27 cellular contexts compared by ENCODE assay signal in genomic region chr11:46832511-46833214, GRCh38. TPM values are rescaled to one million over a fixed set of nuclear protein-coding genes. Genes with fewer than 3 reads are reported as not detected.
DNase-seq lines count a peak whose midpoint lies in the region; ATAC-seq, FAIRE-seq and TF ChIP-seq lines count a peak whose summit lies in the region.
"Had no signal": no experiment of that assay in that cellular context is flagged by ENCODE, and none has a peak within 500 bp of the region (broad histone marks: within the 10 kb centered on the region; RNA-seq: fewer than 3 reads in every experiment).

No MANE protein-coding gene starts in this region.

- TF ChIP-seq CTCF in H9 (conservative IDR thresholded peaks at IDR 0.05) = no peak
- no peak for TF ChIP-seq CTCF in chondrocyte (IDR thresholded peaks at IDR 0.05)
- TF ChIP-seq CTCF in osteoblast (IDR thresholded peaks at IDR 0.05; ENCODE audit: extremely low read depth, low read depth, low read length) = no peak

- H4K20me1 ChIP-seq in H9 (ENCODE audit: control insufficient read depth, insufficient read depth, insufficient read length) = no peaks in the 10 kb centered on the region
- peaks cover 7% of the 10 kb centered on the region for H4K20me1 ChIP-seq in osteoblast (ENCODE audit: insufficient read depth, low read length)

- H3K56ac ChIP-seq in H9 (ENCODE audit: insufficient read length, low read depth, low read length) = no peak overlapping the region

- H3K79me2 ChIP-seq in H9 (ENCODE audit: insufficient read depth, low read length) = peaks cover 31% of the 10 kb centered on the region; the same call in 1 of the 2 replicates
- H3K79me2 ChIP-seq in osteoblast (ENCODE audit: insufficient read depth, low read length) = peaks cover 97% of the 10 kb centered on the region

- peaks cover 17% of the 10 kb centered on the region for H3K36me3 ChIP-seq in SJCRH30
- peaks cover 0 to 5% of the 10 kb centered on the region in 2 donors for H3K36me3 ChIP-seq in small intestine (ENCODE audit: control insufficient read depth in 2 of 2, insufficient read depth in 2 of 2, low read length in 2 of 2)
- H3K36me3 ChIP-seq in osteoblast (ENCODE audit: insufficient read depth, low read length) = no peaks in the 10 kb centered on the region
- H3K36me3 ChIP-seq: pancreas, right atrium auricular region, spleen had no signal

- H3K4ac ChIP-seq in H9 (ENCODE audit: low read depth, low read length) = no peak overlapping the region

- peaks cover 19% of the 10 kb centered on the region for H3K79me1 ChIP-seq in H9 (ENCODE audit: insufficient read depth, low read depth, low read length, poor library complexity, severe bottlenecking)

- peak overlapping the region in 2 of 3 experiments; percentile 60 to 61; a peak in 3 of 7 replicates for H3K27ac Mint-ChIP-seq in H9
- H3K27ac Mint-ChIP-seq in chondrocyte (ENCODE audit: unreplicated experiment) = peak overlapping the region; percentile 15
- H3K27ac Mint-ChIP-seq: type B pancreatic cell had no signal

- H3K4me3 Mint-ChIP-seq in H9 (no peak overlapping the region), chondrocyte (ENCODE audit: unreplicated experiment) (no peak overlapping the region)
- H3K4me3 Mint-ChIP-seq: CD14-positive monocyte; naive thymus-derived CD8-positive, alpha-beta T cell; type B pancreatic cell had no signal

- no peak overlapping the region for H4K91ac ChIP-seq in H9 (ENCODE audit: insufficient read length, low read depth, low read length)

- no peak overlapping the region for H2BK20ac ChIP-seq in H9 (ENCODE audit: low read depth, low read length, poor library complexity, severe bottlenecking)

- no peak overlapping the region for H2BK12ac ChIP-seq in H9 (ENCODE audit: insufficient read length, low read depth, low read length)

- H3K4me1 Mint-ChIP-seq in H9 (peaks cover 37 to 46% of the 10 kb centered on the region in 2 experiments), chondrocyte (ENCODE audit: low read depth) (peaks cover 17% of the 10 kb centered on the region)

- ATAC-seq in GM18909 (IDR thresholded peaks at IDR 0.05; ENCODE audit: poor library complexity, unreplicated experiment) = no peak
- ATAC-seq in HG02798 (IDR thresholded peaks at IDR 0.05; ENCODE audit: poor library complexity, unreplicated experiment) = no peak
- ATAC-seq: left ventricle myocardium superior; naive thymus-derived CD8-positive, alpha-beta T cell; pancreas had no signal

- no peaks in the 10 kb centered on the region for H3K27me3 Mint-ChIP-seq in H9 (ENCODE audit: low read depth)
- no peaks in the 10 kb centered on the region for H3K27me3 Mint-ChIP-seq in chondrocyte (ENCODE audit: low read depth)
- H3K27me3 Mint-ChIP-seq: naive thymus-derived CD8-positive, alpha-beta T cell; type B pancreatic cell had no signal

- H2BK120ac ChIP-seq in H9 (ENCODE audit: low read depth, low read length, poor library complexity, severe bottlenecking) = no peak overlapping the region

- H3K4me1 ChIP-seq in H9 (ENCODE audit: insufficient read depth, low read length) (peaks cover 3% of the 10 kb centered on the region; the same call in 1 of the 2 replicates), SJCRH30 (peaks cover 9% of the 10 kb centered on the region), small intestine (ENCODE audit: control insufficient read depth in 2 of 2, insufficient read depth in 1 of 2, low read depth in 1 of 2, low read length in 1 of 2) (peaks cover 1 to 6% of the 10 kb centered on the region in 2 donors), osteoblast (ENCODE audit: insufficient read depth, low read length) (peaks cover 10% of the 10 kb centered on the region)

- H3K27me3 ChIP-seq in H9 (ENCODE audit: insufficient read depth, low read length) (no peaks in the 10 kb centered on the region), SJCRH30 (no peaks in the 10 kb centered on the region), small intestine (ENCODE audit: control insufficient read depth in 2 of 2, insufficient read depth in 2 of 2, low read length in 2 of 2) (no peaks in the 10 kb centered on the region), osteoblast (ENCODE audit: insufficient read depth, low read length) (no peaks in the 10 kb centered on the region)
- H3K27me3 ChIP-seq: pancreas, right atrium auricular region, spleen had no signal

- H3K23ac ChIP-seq in H9 (ENCODE audit: insufficient read length, low read depth, low read length) = no peak overlapping the region

- H3K18ac ChIP-seq in H9 (ENCODE audit: insufficient read length, low read depth, low read length) = no peak overlapping the region

- H3K9me3 ChIP-seq in H9 (ENCODE audit: control insufficient read depth, low read depth, low read length) = no peaks in the 10 kb centered on the region
- no peaks in the 10 kb centered on the region; the same call in 1 of the 2 replicates for H3K9me3 ChIP-seq in SJCRH30 (replicated peaks)
- no peaks in the 10 kb centered on the region for H3K9me3 ChIP-seq in small intestine (ENCODE audit: control insufficient read depth, low read depth)
- H3K9me3 ChIP-seq in osteoblast (ENCODE audit: low read depth, low read length) = no peaks in the 10 kb centered on the region
- H3K9me3 ChIP-seq: pancreas, right atrium auricular region, spleen had no signal

- H3K27ac ChIP-seq in H9 (ENCODE audit: insufficient read length, low read depth, low read length) (no peak overlapping the region), SJCRH30 (no peak overlapping the region), small intestine (ENCODE audit: low read depth in 1 of 2, low read length in 1 of 2) (no peak overlapping the region), osteoblast (ENCODE audit: low read depth, low read length) (no peak overlapping the region)
- H3K27ac ChIP-seq: pancreas, right atrium auricular region, spleen had no signal

- H2BK5ac ChIP-seq in H9 (ENCODE audit: insufficient read length, low read length) = no peak overlapping the region

- H4K8ac ChIP-seq in H9 (replicated peaks; ENCODE audit: insufficient read length, low read depth, low read length) = no peak overlapping the region

- H2BK15ac ChIP-seq in H9 (ENCODE audit: low read depth, low read length) = no peak overlapping the region

- no peak for DNase-seq in H9
- DNase-seq in SJCRH30 = peak; percentile 53 to 72
- DNase-seq in chondrocyte (ENCODE audit: low spot score) = no peak
- peak; percentile 42 for DNase-seq in small intestine
- no peak for DNase-seq in osteoblast (ENCODE audit: insufficient read length, low spot score, missing footprints)
- DNase-seq: activated CD4-positive, alpha-beta T cell treated with anti-CD3 and anti-CD28 coated beads, Interleukin-2, amount 50 U/mL, for 1 hour; activated naive CD4-positive, alpha-beta T cell; activated T-cell treated with anti-CD3 and anti-CD28 coated beads, Interleukin-2, amount 50 U/mL, for 48 hours; Calu3; DND-41; glutamatergic neuron; IMR-90; left ventricle myocardium superior; naive thymus-derived CD8-positive, alpha-beta T cell; NCI-H1092 treated with DMSO at 0.1 percent for 48 hours; NCI-H1930; NCI-H526 treated with DMSO at 0.1 percent for 48 hours; pancreas; RPMI8226; spleen; stimulated activated CD4-positive, alpha-beta T cell treated with anti-CD3 and anti-CD28 coated beads, Interleukin-2, amount 100 ng/mL, for 48 hours had no signal

- no peaks in the 10 kb centered on the region for H3K9me3 Mint-ChIP-seq in H9
- H3K9me3 Mint-ChIP-seq in chondrocyte (ENCODE audit: low read depth) = no peaks in the 10 kb centered on the region
- H3K9me3 Mint-ChIP-seq: CD14-positive monocyte; naive thymus-derived CD8-positive, alpha-beta T cell; type B pancreatic cell had no signal

- H3K4me2 ChIP-seq in H9 (ENCODE audit: insufficient read depth, insufficient read length, low read length) (no peak overlapping the region), osteoblast (ENCODE audit: insufficient read depth, low read length) (no peak overlapping the region)

- H2AFZ ChIP-seq in H9 (ENCODE audit: low read length) (no peak overlapping the region), osteoblast (ENCODE audit: low read length) (no peak overlapping the region)

- H3K23me2 ChIP-seq in H9 (ENCODE audit: insufficient read length, low read depth, low read length, poor library complexity, severe bottlenecking) = no peaks in the 10 kb centered on the region

- H3K36me3 Mint-ChIP-seq in H9 (ENCODE audit: insufficient read depth in 1 of 3, low read depth in 3 of 3) (peaks cover 0 to 9% (median 5%) of the 10 kb centered on the region in 3 experiments; a peak in 4 of 7 replicates), chondrocyte (ENCODE audit: low read depth) (no peaks in the 10 kb centered on the region)

- no peak for FAIRE-seq in small intestine (lab: Jason Lieb, UNC)
- FAIRE-seq: keratinocyte, pancreas had no signal

- no peak overlapping the region for H2AK5ac ChIP-seq in H9 (ENCODE audit: insufficient read length, low read length)

- WGBS in H9 (ENCODE audit: extremely low coverage, insufficient read length, low lambda C conversion rate) = no CpG with 5 or more reads among the region's 5 CpGs
- WGBS in small intestine, 3 donors = 54 to 73% (median 55%) methylated on average over 5 of the region's 5 CpGs

- H3K4me3 ChIP-seq in SJCRH30 (no peak overlapping the region), small intestine (ENCODE audit: low read depth in 1 of 2, low read length in 2 of 2) (no peak overlapping the region), osteoblast (ENCODE audit: insufficient read depth, low read length) (no peak overlapping the region)
- H3K4me3 ChIP-seq: pancreas, right atrium auricular region, spleen had no signal

- no peak overlapping the region for H3T11ph ChIP-seq in H9 (ENCODE audit: low read length)

- H3K14ac ChIP-seq in H9 (ENCODE audit: insufficient read depth, low read length) = no peak overlapping the region

- no peak overlapping the region for H3K9ac ChIP-seq in H9 (ENCODE audit: extremely low read depth, insufficient read length, low read length)

- no peak overlapping the region for H4K5ac ChIP-seq in H9 (ENCODE audit: insufficient read length, low read depth, low read length)

RNA-seq across cellular contexts. Expression of gene CKAP5, which starts 13.4 kb away (rescaled TPM):
- total RNA-seq in H9 (2021) (172 and 190 TPM in 2 replicates), chondrocyte (94.3 to 99.8 TPM (median 94.5 TPM) in 3 replicates), osteoblast (52.7 and 56.5 TPM in 2 replicates)
- total RNA-seq in SJCRH30 (2014; rRNA removed; shearing (Covaris generic)) = 176 and 184 TPM in 2 replicates
- 10 to 100 TPM in 1 of 3 donors, 1 to 10 TPM in 2; 6.2 to 25.8 (median 9.8) TPM for polyA plus RNA-seq in small intestine

Comparison
In these comparisons a context has a peak if more than half of its experiments do, and no peak if none do; other contexts are left out.
1. DNase-seq: peak in SJCRH30 (2 of 2) and small intestine (single experiment); none in H9 (single experiment), chondrocyte (single experiment) and osteoblast (single experiment).